In genomic region chr14:102859911-102860310, GRCh38 we compare ENCODE assay signal across 33 cellular contexts.
"Had no signal": no experiment of that assay in that cellular context is flagged by ENCODE, and none has a peak within 500 bp of the region (broad histone marks: within the 10 kb centered on the region; RNA-seq: fewer than 3 reads in every experiment).

No MANE protein-coding gene starts in this region.

- H3K4me3 Mint-ChIP-seq: activated CD4-positive, alpha-beta memory T cell treated with anti-CD3 and anti-CD28 coated beads, Interleukin-2, amount 10 ng/mL, durations not matched to agents 7 days and 5 days; activated CD4-positive, alpha-beta T cell treated with anti-CD3 and anti-CD28 coated beads, Interleukin-2, amount 10 ng/mL, durations not matched to agents 7 days and 5 days; activated naive CD8-positive, alpha-beta T cell; activated T-helper 17 cell treated with anti-CD3 and anti-CD28 coated beads, Interleukin-2, amount 50 U/mL, for 72 hours; central memory CD8-positive, alpha-beta T cell; dendritic cell treated with granulocyte-macrophage colony-stimulating factor and Interleukin-4, amounts not matched to agents 40 ng/mL and 50 ng/mL, for 4 days; T-helper 17 cell; T-helper 2 cell treated with Interferon-gamma antibody and Interleukin-4, amounts not matched to agents 5 μg/mL and 100 μg/mL, for 36 hours had no signal

- H3K27ac ChIP-seq: brain microvascular endothelial cell, coronary artery, dorsolateral prefrontal cortex, esophagus muscularis mucosa, foreskin keratinocyte, gastrocnemius medialis, heart left ventricle, WERI-Rb-1 had no signal

- H3K4me3 ChIP-seq: coronary artery, dorsolateral prefrontal cortex, esophagus muscularis mucosa, gastrocnemius medialis, heart left ventricle had no signal

- H3K27ac Mint-ChIP-seq: activated CD4-positive, alpha-beta memory T cell treated with anti-CD3 and anti-CD28 coated beads, Interleukin-2, amount 10 ng/mL, durations not matched to agents 7 days and 5 days; activated CD4-positive, alpha-beta T cell treated with anti-CD3 and anti-CD28 coated beads, Interleukin-2, amount 10 ng/mL, durations not matched to agents 7 days and 5 days; activated naive CD8-positive, alpha-beta T cell; dendritic cell treated with granulocyte-macrophage colony-stimulating factor and Interleukin-4, amounts not matched to agents 40 ng/mL and 50 ng/mL, for 4 days; T-helper 17 cell; T-helper 2 cell treated with Interferon-gamma antibody and Interleukin-4, amounts not matched to agents 5 μg/mL and 100 μg/mL, for 36 hours had no signal

- ATAC-seq: activated T-helper 17 cell treated with anti-CD3 and anti-CD28 coated beads, Interleukin-2, amount 50 U/mL, for 72 hours; foreskin keratinocyte; gastrocnemius medialis; heart left ventricle; T-helper 17 cell had no signal

- H3K4me1 ChIP-seq: gastrocnemius medialis, heart left ventricle had no signal

- H3K27me3 ChIP-seq: brain microvascular endothelial cell, dorsolateral prefrontal cortex, esophagus muscularis mucosa, foreskin keratinocyte, gastrocnemius medialis, heart left ventricle had no signal

- H3K9me3 ChIP-seq: gastrocnemius medialis had no signal

- H3K36me3 ChIP-seq: brain microvascular endothelial cell, esophagus muscularis mucosa, gastrocnemius medialis, WERI-Rb-1 had no signal

- H3K27me3 Mint-ChIP-seq: activated CD4-positive, alpha-beta memory T cell treated with anti-CD3 and anti-CD28 coated beads, Interleukin-2, amount 10 ng/mL, durations not matched to agents 7 days and 5 days; activated CD4-positive, alpha-beta T cell treated with anti-CD3 and anti-CD28 coated beads, Interleukin-2, amount 10 ng/mL, durations not matched to agents 7 days and 5 days; activated naive CD8-positive, alpha-beta T cell; activated T-helper 17 cell treated with anti-CD3 and anti-CD28 coated beads, Interleukin-2, amount 50 U/mL, for 72 hours; central memory CD8-positive, alpha-beta T cell; dendritic cell treated with granulocyte-macrophage colony-stimulating factor and Interleukin-4, amounts not matched to agents 40 ng/mL and 50 ng/mL, for 4 days; T-helper 17 cell had no signal

- DNase-seq: activated CD4-positive, alpha-beta memory T cell treated with anti-CD3 and anti-CD28 coated beads, Interleukin-2, amount 10 ng/mL, durations not matched to agents 7 days and 5 days; activated CD4-positive, alpha-beta T cell treated with anti-CD3 and anti-CD28 coated beads for 4 hours; activated CD4-positive, alpha-beta T cell treated with anti-CD3 and anti-CD28 coated beads, Interleukin-2, amount 10 ng/mL, durations not matched to agents 7 days and 5 days; activated CD4-positive, alpha-beta T cell treated with anti-CD3 and anti-CD28 coated beads, Interleukin-2, amount 50 U/mL, for 4 hours; activated CD4-positive, CD25-positive, alpha-beta regulatory T cell; activated CD4-positive, CD25-positive, alpha-beta regulatory T cell treated with anti-CD3 and anti-CD28 coated beads, Interleukin-2, amount 50 U/mL, for 72 hours; activated CD8-positive, alpha-beta memory T cell treated with anti-CD3 and anti-CD28 coated beads, Interleukin-2, amount 50 U/mL, for 48 hours; activated effector memory CD4-positive, alpha-beta T cell treated with Interleukin-2 at 50 U/mL for 16 hours; activated gamma-delta T cell treated with Interleukin-2 at 50 U/mL for 16 hours; activated naive CD4-positive, alpha-beta T cell treated with anti-CD3 and anti-CD28 coated beads, Interleukin-2, amount 50 U/mL, for 16 hours; activated naive CD4-positive, alpha-beta T cell treated with Interleukin-2 at 50 U/mL for 16 hours; activated T-cell treated with anti-CD3 and anti-CD28 coated beads for 4 hours; amniotic stem cell; anterior cingulate cortex; brain microvascular endothelial cell; dorsolateral prefrontal cortex; effector memory CD4-positive, alpha-beta T cell; erythroblast; foreskin keratinocyte; gastrocnemius medialis; glutamatergic neuron; heart left ventricle; T-helper 1 cell; T-helper 17 cell; T1000; WERI-Rb-1 had no signal
